ENCODE assay signal across 1 cellular context in genomic region chr1:18480315-18481189, GRCh38.
A peak's percentile ranks its signal among the peaks of the same experiment; 100 is the strongest.
TF ChIP-seq lines count a peak whose summit lies in the region.

Gene KLHDC7A (plus strand): TSS chr1:18480930. CDS start chr1:18480982, 52 bp downstream.

TF ChIP-seq in HepG2, 621 proteins besides CTCF, POLR2A, EP300 and RAD21 (continued from another document and continues in another):
- TF ChIP-seq, protein P1, sequence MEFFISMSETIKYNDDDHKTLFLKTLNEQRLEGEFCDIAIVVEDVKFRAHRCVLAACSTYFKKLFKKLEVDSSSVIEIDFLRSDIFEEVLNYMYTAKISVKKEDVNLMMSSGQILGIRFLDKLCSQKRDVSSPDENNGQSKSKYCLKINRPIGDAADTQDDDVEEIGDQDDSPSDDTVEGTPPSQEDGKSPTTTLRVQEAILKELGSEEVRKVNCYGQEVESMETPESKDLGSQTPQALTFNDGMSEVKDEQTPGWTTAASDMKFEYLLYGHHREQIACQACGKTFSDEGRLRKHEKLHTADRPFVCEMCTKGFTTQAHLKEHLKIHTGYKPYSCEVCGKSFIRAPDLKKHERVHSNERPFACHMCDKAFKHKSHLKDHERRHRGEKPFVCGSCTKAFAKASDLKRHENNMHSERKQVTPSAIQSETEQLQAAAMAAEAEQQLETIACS (CRISPR knock-in tag; IDR thresholded peaks at IDR 0.05), result no peak
- TF ChIP-seq KMT2B (CRISPR knock-in tag; IDR thresholded peaks at IDR 0.05) (no peak), STAG1 (CRISPR knock-in tag; IDR thresholded peaks at IDR 0.05) (no peak), IKZF4 (CRISPR knock-in tag; IDR thresholded peaks at IDR 0.05; ENCODE audit: borderline replicate concordance, low read depth, not compliant biosample characterization) (peak; percentile 49), ZNF136 (CRISPR knock-in tag; IDR thresholded peaks at IDR 0.05; ENCODE audit: low read depth) (0 out of 2 replicates have a peak, but pooled peaks have one; percentile 50), MEIS2 (CRISPR knock-in tag; IDR thresholded peaks at IDR 0.05) (no peak), NFKB2 (CRISPR knock-in tag; IDR thresholded peaks at IDR 0.05; ENCODE audit: borderline replicate concordance) (0 out of 2 replicates have a peak, but pooled peaks have one; percentile 20), ZNF30 (CRISPR knock-in tag; IDR thresholded peaks at IDR 0.05) (no peak), ZGPAT (CRISPR knock-in tag; IDR thresholded peaks at IDR 0.05) (peak; percentile 64), PLRG1 (conservative IDR thresholded peaks at IDR 0.05) (no peak), SOX5 (CRISPR knock-in tag; IDR thresholded peaks at IDR 0.05; ENCODE audit: borderline replicate concordance) (no peak), HIC2 (CRISPR knock-in tag; IDR thresholded peaks at IDR 0.05; ENCODE audit: low read depth) (peak; percentile 34; the same call in 1 of the 2 replicates), HOXD1 (CRISPR knock-in tag; IDR thresholded peaks at IDR 0.05) (no peak), HNF4A (CRISPR knock-in tag; IDR thresholded peaks at IDR 0.05) (peak; percentile 62), HHEX (CRISPR knock-in tag; IDR thresholded peaks at IDR 0.05) (no peak), ZNF225 (CRISPR knock-in tag; IDR thresholded peaks at IDR 0.05) (no peak), ZNF883 (CRISPR knock-in tag; IDR thresholded peaks at IDR 0.05; ENCODE audit: not compliant biosample characterization) (peak; percentile 82), ELF4 (CRISPR knock-in tag; IDR thresholded peaks at IDR 0.05; ENCODE audit: borderline replicate concordance) (no peak), ZKSCAN1 (IDR thresholded peaks at IDR 0.05; ENCODE audit: low read length) (no peak), CC2D1A (CRISPR knock-in tag; IDR thresholded peaks at IDR 0.05) (no peak), ZNF563 (CRISPR knock-in tag; IDR thresholded peaks at IDR 0.05) (0 out of 2 replicates have a peak, but pooled peaks have one; percentile 29), DNMT3B (CRISPR knock-in tag; conservative IDR thresholded peaks at IDR 0.05) (no peak), ZFP37 (CRISPR knock-in tag; IDR thresholded peaks at IDR 0.05; ENCODE audit: borderline replicate concordance) (no peak), ZNF598 (CRISPR knock-in tag; IDR thresholded peaks at IDR 0.05; ENCODE audit: borderline replicate concordance) (peak; percentile 89; the same call in 1 of the 2 replicates), HOXA5 (CRISPR knock-in tag; IDR thresholded peaks at IDR 0.05) (0 out of 2 replicates have a peak, but pooled peaks have one; percentile 27), ZNF180 (CRISPR knock-in tag; IDR thresholded peaks at IDR 0.05; ENCODE audit: borderline replicate concordance, low read depth) (no peak)
- TF ChIP-seq, protein P2, sequence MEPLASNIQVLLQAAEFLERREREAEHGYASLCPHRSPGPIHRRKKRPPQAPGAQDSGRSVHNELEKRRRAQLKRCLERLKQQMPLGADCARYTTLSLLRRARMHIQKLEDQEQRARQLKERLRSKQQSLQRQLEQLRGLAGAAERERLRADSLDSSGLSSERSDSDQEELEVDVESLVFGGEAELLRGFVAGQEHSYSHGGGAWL (CRISPR knock-in tag; IDR thresholded peaks at IDR 0.05), result no peak
- TF ChIP-seq, protein P3, sequence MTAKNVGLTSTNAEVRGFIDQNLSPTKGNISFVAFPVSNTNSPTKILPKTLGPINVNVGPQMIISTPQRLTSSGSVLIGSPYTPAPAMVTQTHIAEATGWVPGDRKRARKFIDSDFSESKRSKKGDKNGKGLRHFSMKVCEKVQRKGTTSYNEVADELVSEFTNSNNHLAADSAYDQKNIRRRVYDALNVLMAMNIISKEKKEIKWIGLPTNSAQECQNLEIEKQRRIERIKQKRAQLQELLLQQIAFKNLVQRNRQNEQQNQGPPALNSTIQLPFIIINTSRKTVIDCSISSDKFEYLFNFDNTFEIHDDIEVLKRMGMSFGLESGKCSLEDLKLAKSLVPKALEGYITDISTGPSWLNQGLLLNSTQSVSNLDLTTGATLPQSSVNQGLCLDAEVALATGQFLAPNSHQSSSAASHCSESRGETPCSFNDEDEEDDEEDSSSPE (CRISPR knock-in tag; IDR thresholded peaks at IDR 0.05), result no peak
- TF ChIP-seq, protein P4, sequence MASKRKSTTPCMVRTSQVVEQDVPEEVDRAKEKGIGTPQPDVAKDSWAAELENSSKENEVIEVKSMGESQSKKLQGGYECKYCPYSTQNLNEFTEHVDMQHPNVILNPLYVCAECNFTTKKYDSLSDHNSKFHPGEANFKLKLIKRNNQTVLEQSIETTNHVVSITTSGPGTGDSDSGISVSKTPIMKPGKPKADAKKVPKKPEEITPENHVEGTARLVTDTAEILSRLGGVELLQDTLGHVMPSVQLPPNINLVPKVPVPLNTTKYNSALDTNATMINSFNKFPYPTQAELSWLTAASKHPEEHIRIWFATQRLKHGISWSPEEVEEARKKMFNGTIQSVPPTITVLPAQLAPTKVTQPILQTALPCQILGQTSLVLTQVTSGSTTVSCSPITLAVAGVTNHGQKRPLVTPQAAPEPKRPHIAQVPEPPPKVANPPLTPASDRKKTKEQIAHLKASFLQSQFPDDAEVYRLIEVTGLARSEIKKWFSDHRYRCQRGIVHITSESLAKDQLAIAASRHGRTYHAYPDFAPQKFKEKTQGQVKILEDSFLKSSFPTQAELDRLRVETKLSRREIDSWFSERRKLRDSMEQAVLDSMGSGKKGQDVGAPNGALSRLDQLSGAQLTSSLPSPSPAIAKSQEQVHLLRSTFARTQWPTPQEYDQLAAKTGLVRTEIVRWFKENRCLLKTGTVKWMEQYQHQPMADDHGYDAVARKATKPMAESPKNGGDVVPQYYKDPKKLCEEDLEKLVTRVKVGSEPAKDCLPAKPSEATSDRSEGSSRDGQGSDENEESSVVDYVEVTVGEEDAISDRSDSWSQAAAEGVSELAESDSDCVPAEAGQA (IDR thresholded peaks at IDR 0.05; ENCODE audit: low read depth), result no peak
- TF ChIP-seq, protein P4 (CRISPR knock-in tag; IDR thresholded peaks at IDR 0.05; ENCODE audit: borderline replicate concordance), result no peak
- TF ChIP-seq, protein P5, sequence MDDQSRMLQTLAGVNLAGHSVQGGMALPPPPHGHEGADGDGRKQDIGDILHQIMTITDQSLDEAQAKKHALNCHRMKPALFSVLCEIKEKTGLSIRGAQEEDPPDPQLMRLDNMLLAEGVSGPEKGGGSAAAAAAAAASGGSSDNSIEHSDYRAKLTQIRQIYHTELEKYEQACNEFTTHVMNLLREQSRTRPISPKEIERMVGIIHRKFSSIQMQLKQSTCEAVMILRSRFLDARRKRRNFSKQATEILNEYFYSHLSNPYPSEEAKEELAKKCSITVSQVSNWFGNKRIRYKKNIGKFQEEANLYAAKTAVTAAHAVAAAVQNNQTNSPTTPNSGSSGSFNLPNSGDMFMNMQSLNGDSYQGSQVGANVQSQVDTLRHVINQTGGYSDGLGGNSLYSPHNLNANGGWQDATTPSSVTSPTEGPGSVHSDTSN (CRISPR knock-in tag; IDR thresholded peaks at IDR 0.05; ENCODE audit: borderline replicate concordance), result no peak
- TF ChIP-seq, protein P6, sequence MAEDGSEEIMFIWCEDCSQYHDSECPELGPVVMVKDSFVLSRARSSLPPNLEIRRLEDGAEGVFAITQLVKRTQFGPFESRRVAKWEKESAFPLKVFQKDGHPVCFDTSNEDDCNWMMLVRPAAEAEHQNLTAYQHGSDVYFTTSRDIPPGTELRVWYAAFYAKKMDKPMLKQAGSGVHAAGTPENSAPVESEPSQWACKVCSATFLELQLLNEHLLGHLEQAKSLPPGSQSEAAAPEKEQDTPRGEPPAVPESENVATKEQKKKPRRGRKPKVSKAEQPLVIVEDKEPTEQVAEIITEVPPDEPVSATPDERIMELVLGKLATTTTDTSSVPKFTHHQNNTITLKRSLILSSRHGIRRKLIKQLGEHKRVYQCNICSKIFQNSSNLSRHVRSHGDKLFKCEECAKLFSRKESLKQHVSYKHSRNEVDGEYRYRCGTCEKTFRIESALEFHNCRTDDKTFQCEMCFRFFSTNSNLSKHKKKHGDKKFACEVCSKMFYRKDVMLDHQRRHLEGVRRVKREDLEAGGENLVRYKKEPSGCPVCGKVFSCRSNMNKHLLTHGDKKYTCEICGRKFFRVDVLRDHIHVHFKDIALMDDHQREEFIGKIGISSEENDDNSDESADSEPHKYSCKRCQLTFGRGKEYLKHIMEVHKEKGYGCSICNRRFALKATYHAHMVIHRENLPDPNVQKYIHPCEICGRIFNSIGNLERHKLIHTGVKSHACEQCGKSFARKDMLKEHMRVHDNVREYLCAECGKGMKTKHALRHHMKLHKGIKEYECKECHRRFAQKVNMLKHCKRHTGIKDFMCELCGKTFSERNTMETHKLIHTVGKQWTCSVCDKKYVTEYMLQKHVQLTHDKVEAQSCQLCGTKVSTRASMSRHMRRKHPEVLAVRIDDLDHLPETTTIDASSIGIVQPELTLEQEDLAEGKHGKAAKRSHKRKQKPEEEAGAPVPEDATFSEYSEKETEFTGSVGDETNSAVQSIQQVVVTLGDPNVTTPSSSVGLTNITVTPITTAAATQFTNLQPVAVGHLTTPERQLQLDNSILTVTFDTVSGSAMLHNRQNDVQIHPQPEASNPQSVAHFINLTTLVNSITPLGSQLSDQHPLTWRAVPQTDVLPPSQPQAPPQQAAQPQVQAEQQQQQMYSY (CRISPR knock-in tag; IDR thresholded peaks at IDR 0.05), result no peak
- TF ChIP-seq, protein P7, sequence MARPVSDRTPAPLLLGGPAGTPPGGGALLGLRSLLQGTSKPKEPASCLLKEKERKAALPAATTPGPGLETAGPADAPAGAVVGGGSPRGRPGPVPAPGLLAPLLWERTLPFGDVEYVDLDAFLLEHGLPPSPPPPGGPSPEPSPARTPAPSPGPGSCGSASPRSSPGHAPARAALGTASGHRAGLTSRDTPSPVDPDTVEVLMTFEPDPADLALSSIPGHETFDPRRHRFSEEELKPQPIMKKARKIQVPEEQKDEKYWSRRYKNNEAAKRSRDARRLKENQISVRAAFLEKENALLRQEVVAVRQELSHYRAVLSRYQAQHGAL (CRISPR knock-in tag; IDR thresholded peaks at IDR 0.05; ENCODE audit: not compliant biosample characterization), result no peak
- TF ChIP-seq, protein P8, sequence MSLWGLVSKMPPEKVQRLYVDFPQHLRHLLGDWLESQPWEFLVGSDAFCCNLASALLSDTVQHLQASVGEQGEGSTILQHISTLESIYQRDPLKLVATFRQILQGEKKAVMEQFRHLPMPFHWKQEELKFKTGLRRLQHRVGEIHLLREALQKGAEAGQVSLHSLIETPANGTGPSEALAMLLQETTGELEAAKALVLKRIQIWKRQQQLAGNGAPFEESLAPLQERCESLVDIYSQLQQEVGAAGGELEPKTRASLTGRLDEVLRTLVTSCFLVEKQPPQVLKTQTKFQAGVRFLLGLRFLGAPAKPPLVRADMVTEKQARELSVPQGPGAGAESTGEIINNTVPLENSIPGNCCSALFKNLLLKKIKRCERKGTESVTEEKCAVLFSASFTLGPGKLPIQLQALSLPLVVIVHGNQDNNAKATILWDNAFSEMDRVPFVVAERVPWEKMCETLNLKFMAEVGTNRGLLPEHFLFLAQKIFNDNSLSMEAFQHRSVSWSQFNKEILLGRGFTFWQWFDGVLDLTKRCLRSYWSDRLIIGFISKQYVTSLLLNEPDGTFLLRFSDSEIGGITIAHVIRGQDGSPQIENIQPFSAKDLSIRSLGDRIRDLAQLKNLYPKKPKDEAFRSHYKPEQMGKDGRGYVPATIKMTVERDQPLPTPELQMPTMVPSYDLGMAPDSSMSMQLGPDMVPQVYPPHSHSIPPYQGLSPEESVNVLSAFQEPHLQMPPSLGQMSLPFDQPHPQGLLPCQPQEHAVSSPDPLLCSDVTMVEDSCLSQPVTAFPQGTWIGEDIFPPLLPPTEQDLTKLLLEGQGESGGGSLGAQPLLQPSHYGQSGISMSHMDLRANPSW (CRISPR knock-in tag; IDR thresholded peaks at IDR 0.05; ENCODE audit: borderline replicate concordance), result no peak
